In genomic region chr9:85321561-85321960, GRCh38 we compare ENCODE assay signal across 25 cellular contexts.
"Had no signal": no experiment of that assay in that cellular context is flagged by ENCODE, and none has a peak within 500 bp of the region (broad histone marks: within the 10 kb centered on the region; RNA-seq: fewer than 3 reads in every experiment).

No MANE protein-coding gene starts in this region.

- H3K9me3 Mint-ChIP-seq: activated T-helper 1 cell treated with anti-CD3 and anti-CD28 coated beads, Interleukin-12 subunit alpha, Interleukin-12 subunit beta, Interleukin-2, Interleukin-4 antibody, amounts not matched to agents 30 ng/mL and 10 ng/mL and 1 ng/mL, durations not matched to agents 14 hours and 24 hours and 36 hours; T-helper 2 cell treated with Interferon-gamma antibody and Interleukin-4, amounts not matched to agents 5 μg/mL and 100 μg/mL, for 36 hours had no signal

- H3K27me3 ChIP-seq: SJSA1 had no signal

- ATAC-seq: activated CD4-positive, CD25-positive, alpha-beta regulatory T cell treated with anti-CD3 and anti-CD28 coated beads, Interleukin-2, amount 50 U/mL, for 24 hours; activated CD8-positive, alpha-beta memory T cell treated with anti-CD3 and anti-CD28 coated beads, Interleukin-2, amount 10 ng/mL, durations not matched to agents 7 days and 5 days; Panc1; SK-N-SH treated with all-trans-retinoic acid at 6 μM for 48 hours had no signal

- H3K4me3 Mint-ChIP-seq: activated CD8-positive, alpha-beta memory T cell treated with anti-CD3 and anti-CD28 coated beads, Interleukin-2, amount 10 ng/mL, durations not matched to agents 7 days and 5 days; activated naive CD8-positive, alpha-beta T cell; activated T-cell treated with anti-CD3 and anti-CD28 coated beads, Interleukin-2, amount 50 U/mL, for 24 hours; activated T-helper 1 cell treated with anti-CD3 and anti-CD28 coated beads, Interleukin-12 subunit alpha, Interleukin-12 subunit beta, Interleukin-2, Interleukin-4 antibody, amounts not matched to agents 30 ng/mL and 10 ng/mL and 1 ng/mL, durations not matched to agents 14 hours and 24 hours and 36 hours; T-helper 2 cell treated with Interferon-gamma antibody and Interleukin-4, amounts not matched to agents 5 μg/mL and 100 μg/mL, for 36 hours had no signal

- H3K9me3 ChIP-seq: SJSA1 had no signal

- H3K27ac ChIP-seq: RWPE1, SJSA1 had no signal

- H3K4me3 ChIP-seq: SJSA1 had no signal

- H3K36me3 ChIP-seq: SJSA1 had no signal

- H3K36me3 Mint-ChIP-seq: activated CD8-positive, alpha-beta memory T cell treated with anti-CD3 and anti-CD28 coated beads, Interleukin-2, amount 10 ng/mL, durations not matched to agents 7 days and 5 days; activated naive CD8-positive, alpha-beta T cell had no signal

- DNase-seq: activated CD4-positive, alpha-beta T cell treated with anti-CD3 and anti-CD28 coated beads for 4 hours; activated CD8-positive, alpha-beta memory T cell treated with anti-CD3 and anti-CD28 coated beads, Interleukin-2, amount 10 ng/mL, durations not matched to agents 7 days and 5 days; activated effector memory CD4-positive, alpha-beta T cell treated with Interleukin-2 at 50 U/mL for 16 hours; activated naive CD4-positive, alpha-beta T cell treated with Interleukin-2 at 50 U/mL for 16 hours; activated T-cell treated with anti-CD3 and anti-CD28 coated beads, Interleukin-2, amount 50 U/mL, for 24 hours; caudate nucleus; KG1; NCI-H1092; NCI-H2029; NCI-H510A; NCI-H526 treated with DMSO at 0.1 percent for 48 hours; NCI-H82; NK-92 treated with Interleukin-12 subunit alpha and Interleukin-12 subunit beta, amount 100 ng/mL, for 24 hours; OCI-M1; SHP77; SW 1271 had no signal

- H3K4me1 Mint-ChIP-seq: activated CD8-positive, alpha-beta memory T cell treated with anti-CD3 and anti-CD28 coated beads, Interleukin-2, amount 10 ng/mL, durations not matched to agents 7 days and 5 days; IgD-negative memory B cell had no signal

- H3K27me3 Mint-ChIP-seq: activated CD8-positive, alpha-beta memory T cell treated with anti-CD3 and anti-CD28 coated beads, Interleukin-2, amount 10 ng/mL, durations not matched to agents 7 days and 5 days had no signal

- H3K27ac Mint-ChIP-seq: activated CD8-positive, alpha-beta memory T cell treated with anti-CD3 and anti-CD28 coated beads, Interleukin-2, amount 10 ng/mL, durations not matched to agents 7 days and 5 days; activated naive CD8-positive, alpha-beta T cell; activated T-cell treated with anti-CD3 and anti-CD28 coated beads, Interleukin-2, amount 50 U/mL, for 24 hours; activated T-helper 1 cell treated with anti-CD3 and anti-CD28 coated beads, Interleukin-12 subunit alpha, Interleukin-12 subunit beta, Interleukin-2, Interleukin-4 antibody, amounts not matched to agents 30 ng/mL and 10 ng/mL and 1 ng/mL, durations not matched to agents 14 hours and 24 hours and 36 hours; IgD-negative memory B cell; T-helper 2 cell treated with Interferon-gamma antibody and Interleukin-4, amounts not matched to agents 5 μg/mL and 100 μg/mL, for 36 hours had no signal

- H3K4me1 ChIP-seq: SJSA1 had no signal
